In genomic region chr5:134647750-134648424, GRCh38 we compare ENCODE assay signal across 1 cellular context.
A peak's percentile ranks its signal among the peaks of the same experiment; 100 is the strongest.
TF ChIP-seq lines count a peak whose summit lies in the region.

No MANE protein-coding gene starts in this region.

TF ChIP-seq in HepG2, 621 proteins besides CTCF, POLR2A, EP300 and RAD21 (continued from another document and continues in another):
- no peak for TF ChIP-seq PREB (CRISPR knock-in tag; IDR thresholded peaks at IDR 0.05)
- no peak for TF ChIP-seq CREM (IDR thresholded peaks at IDR 0.05)
- no peak for TF ChIP-seq CREM (CRISPR knock-in tag; IDR thresholded peaks at IDR 0.05)
- no peak for TF ChIP-seq MTERF4 (CRISPR knock-in tag; IDR thresholded peaks at IDR 0.05)
- no peak for TF ChIP-seq RNF2 (conservative IDR thresholded peaks at IDR 0.05; ENCODE audit: low read depth)
- 0 out of 2 replicates have a peak, but pooled peaks have one; percentile 18 for TF ChIP-seq ARID2 (CRISPR knock-in tag; IDR thresholded peaks at IDR 0.05; ENCODE audit: borderline replicate concordance)
- TF ChIP-seq STAT6 (CRISPR knock-in tag; IDR thresholded peaks at IDR 0.05; ENCODE audit: borderline replicate concordance): no peak
- peak; percentile 11; the same call in 1 of the 2 replicates for TF ChIP-seq ZSCAN5A (CRISPR knock-in tag; IDR thresholded peaks at IDR 0.05; ENCODE audit: borderline replicate concordance)
- TF ChIP-seq MED1 (CRISPR knock-in tag; IDR thresholded peaks at IDR 0.05): no peak
- TF ChIP-seq ELF3 (CRISPR knock-in tag; IDR thresholded peaks at IDR 0.05): no peak
- TF ChIP-seq TBX3 (IDR thresholded peaks at IDR 0.05; ENCODE audit: borderline replicate concordance): no peak
- no peak for TF ChIP-seq ZNF577 (CRISPR knock-in tag; IDR thresholded peaks at IDR 0.05; ENCODE audit: borderline replicate concordance, low read depth)
- no peak for TF ChIP-seq SRF (IDR thresholded peaks at IDR 0.05; ENCODE audit: low read depth, low read length)
- TF ChIP-seq ZFP36L2 (CRISPR knock-in tag; IDR thresholded peaks at IDR 0.05): no peak
- no peak for TF ChIP-seq IRF9 (CRISPR knock-in tag; IDR thresholded peaks at IDR 0.05; ENCODE audit: borderline replicate concordance)
- no peak for TF ChIP-seq HMGA1 (CRISPR knock-in tag; conservative IDR thresholded peaks at IDR 0.05)
- TF ChIP-seq ZBTB34 (CRISPR knock-in tag; IDR thresholded peaks at IDR 0.05): no peak
- TF ChIP-seq HNF4A (CRISPR knock-in tag; IDR thresholded peaks at IDR 0.05): no peak
- TF ChIP-seq TCF7L2 (IDR thresholded peaks at IDR 0.05; ENCODE audit: low read depth, low read length): no peak
- no peak; the same call in 1 of the 2 replicates for TF ChIP-seq SNAPC5 (CRISPR knock-in tag; IDR thresholded peaks at IDR 0.05; ENCODE audit: borderline replicate concordance)
- no peak for TF ChIP-seq ZNF646 (CRISPR knock-in tag; IDR thresholded peaks at IDR 0.05)
- no peak for TF ChIP-seq CSRNP1 (CRISPR knock-in tag; IDR thresholded peaks at IDR 0.05)
- 0 out of 2 replicates have a peak, but pooled peaks have one; percentile 7 for TF ChIP-seq NCOR1 (IDR thresholded peaks at IDR 0.05; ENCODE audit: borderline replicate concordance, low read length)
- 0 out of 2 replicates have a peak, but pooled peaks have one; percentile 10 for TF ChIP-seq ARID3A (IDR thresholded peaks at IDR 0.05; ENCODE audit: low read depth, low read length)
- TF ChIP-seq TRAFD1 (CRISPR knock-in tag; IDR thresholded peaks at IDR 0.05; ENCODE audit: borderline replicate concordance): no peak
- no peak for TF ChIP-seq NONO (IDR thresholded peaks at IDR 0.05)
- TF ChIP-seq NONO (CRISPR knock-in tag; conservative IDR thresholded peaks at IDR 0.05): no peak
- no peak for TF ChIP-seq SYNCRIP (IDR thresholded peaks at IDR 0.05; ENCODE audit: insufficient read depth, low read depth, low read length)
- TF ChIP-seq CERS6 (CRISPR knock-in tag; IDR thresholded peaks at IDR 0.05): no peak
- TF ChIP-seq RXRB (CRISPR knock-in tag; IDR thresholded peaks at IDR 0.05; ENCODE audit: borderline replicate concordance): no peak
